16 cellular contexts compared by ENCODE assay signal in genomic region chr1:177854951-177855350, GRCh38.
DNase-seq lines count a peak whose midpoint lies in the region; ATAC-seq and TF ChIP-seq lines count a peak whose summit lies in the region.
"Had no signal": no experiment of that assay in that cellular context is flagged by ENCODE, and none has a peak within 500 bp of the region (broad histone marks: within the 10 kb centered on the region; RNA-seq: fewer than 3 reads in every experiment).

No MANE protein-coding gene starts in this region.

- H2BK5ac ChIP-seq in mesendoderm (ENCODE audit: low read length): no peak overlapping the region

- H3K9me3 ChIP-seq in DND-41 (ENCODE audit: insufficient read depth, low read length, severe bottlenecking): peaks cover 6% of the 10 kb centered on the region

- ATAC-seq in DND-41 (ENCODE audit: insufficient read depth, low read depth) (no peak), left cardiac atrium (peak; percentile 51 to 83), GM18907 (IDR thresholded peaks at IDR 0.05; ENCODE audit: unreplicated experiment) (no peak)
- ATAC-seq: HCT116 had no signal

- H3K9ac ChIP-seq in DND-41 (ENCODE audit: low read depth, low read length): no peak overlapping the region
- H3K9ac ChIP-seq in mesendoderm (ENCODE audit: low read length): no peak overlapping the region
- H3K9ac ChIP-seq: GM23248 had no signal

- no peak overlapping the region for H3K4me3 ChIP-seq in DND-41 (ENCODE audit: low read depth in 1 of 2, low read length in 2 of 2)
- H3K4me3 ChIP-seq in mesendoderm (ENCODE audit: low read length): no peak overlapping the region
- H3K4me3 ChIP-seq: GM23248 had no signal

- H3K23ac ChIP-seq in mesendoderm (ENCODE audit: low read length): no peak overlapping the region

- intact Hi-C loops in left cardiac atrium (cut with DNase I): loop anchor here in 1 of 2 donors (5.0 kb wide), 1 partner anchor 82 kb away; no protein-coding TSS in a partner anchor

- no peaks in the 10 kb centered on the region for H4K20me1 ChIP-seq in DND-41 (ENCODE audit: insufficient read depth, low read length)

- peak; percentile 14 for TF ChIP-seq CTCF in DND-41 (IDR thresholded peaks at IDR 0.05; ENCODE audit: borderline replicate concordance, extremely low read depth, low read length, poor library complexity, severe bottlenecking)

- H3K4me1 ChIP-seq in DND-41 (ENCODE audit: insufficient read depth, low read length) (peaks cover 28% of the 10 kb centered on the region), mesendoderm (ENCODE audit: control insufficient read depth, low read depth, low read length) (no peaks in the 10 kb centered on the region)

- H3K27me3 ChIP-seq in DND-41 (ENCODE audit: insufficient read depth, low read length, poor library complexity) (no peaks in the 10 kb centered on the region), mesendoderm (ENCODE audit: insufficient read depth, low read length, poor library complexity) (no peaks in the 10 kb centered on the region)

- H4K8ac ChIP-seq in mesendoderm (ENCODE audit: low read depth, low read length): no peak overlapping the region

- H3K4me2 ChIP-seq in DND-41 (ENCODE audit: insufficient read depth, low read length) (no peak overlapping the region), mesendoderm (ENCODE audit: low read length) (no peak overlapping the region)

- no peaks in the 10 kb centered on the region for H3K79me2 ChIP-seq in DND-41 (ENCODE audit: insufficient read depth, low read length)
- H3K79me2 ChIP-seq in mesendoderm (ENCODE audit: control insufficient read depth, insufficient read depth, low read length): no peaks in the 10 kb centered on the region

- no peak overlapping the region for H2AK5ac ChIP-seq in mesendoderm (ENCODE audit: low read length)

- no peak overlapping the region for H4K5ac ChIP-seq in mesendoderm (ENCODE audit: low read length)

- H2AFZ ChIP-seq in DND-41 (ENCODE audit: low read depth, low read length): no peak overlapping the region
- H2AFZ ChIP-seq: GM23248 had no signal

- H3K56ac ChIP-seq in mesendoderm (ENCODE audit: low read length): no peak overlapping the region

- H3K27ac ChIP-seq in DND-41 (ENCODE audit: low read length) (no peak overlapping the region), mesendoderm (ENCODE audit: low read depth, low read length) (no peak overlapping the region)
- H3K27ac ChIP-seq: GM23248, HL-60 had no signal

- H2BK120ac ChIP-seq in mesendoderm (ENCODE audit: low read depth, low read length): no peak overlapping the region

- H3K79me1 ChIP-seq in mesendoderm (ENCODE audit: low read length): no peaks in the 10 kb centered on the region

- H3K36me3 ChIP-seq in DND-41 (ENCODE audit: insufficient read depth, low read length) (no peaks in the 10 kb centered on the region), mesendoderm (ENCODE audit: control insufficient read depth, insufficient read depth, low read length) (no peaks in the 10 kb centered on the region)

- DNase-seq in DND-41 (no peak), NCI-H69 (lab: John Stamatoyannopoulos, UW) (peak; percentile 6), left cardiac atrium (no peak), mesendoderm (peak; percentile 49), HuH-7 (ENCODE audit: low spot score) (no peak), cerebellum (ENCODE audit: low spot score) (no peak)
- DNase-seq: C1 segment of cervical spinal cord; Calu3; CD4-positive, alpha-beta T cell; DMS 273 treated with DMSO at 0.1 percent for 48 hours; DMS79 treated with DMSO at 0.1 percent for 48 hours; GDM1; GM23248 had no signal

- H3K4ac ChIP-seq in mesendoderm (ENCODE audit: low read depth, low read length): no peak overlapping the region

- H2BK15ac ChIP-seq in mesendoderm (replicated peaks; ENCODE audit: low read depth): no peak overlapping the region

- H3K18ac ChIP-seq in mesendoderm (ENCODE audit: low read length): no peak overlapping the region

Comparison
In these comparisons a context has a peak if more than half of its experiments do, and no peak if none do; other contexts are left out.
1. ATAC-seq: peak in left cardiac atrium (2 of 2); none in DND-41 (single experiment) and GM18907 (single experiment).
2. DNase-seq: peak in NCI-H69 (single experiment) and mesendoderm (single experiment); none in DND-41 (single experiment), left cardiac atrium (single experiment), HuH-7 (single experiment) and cerebellum (single experiment).